Comparison of ENCODE assay signal across 14 cellular contexts in genomic region chr6:139173172-139173571, GRCh38. TPM values are rescaled to one million over a fixed set of nuclear protein-coding genes. Genes with fewer than 3 reads are reported as not detected.
DNase-seq lines count a peak whose midpoint lies in the region; ATAC-seq and TF ChIP-seq lines count a peak whose summit lies in the region.
"Had no signal": no experiment of that assay in that cellular context is flagged by ENCODE, and none has a peak within 500 bp of the region (broad histone marks: within the 10 kb centered on the region; RNA-seq: fewer than 3 reads in every experiment).

No MANE protein-coding gene starts in this region.

- peak overlapping the region; percentile 40 for H3K4me3 Mint-ChIP-seq in CD8-positive, alpha-beta T cell
- H3K4me3 Mint-ChIP-seq in endodermal cell: no peak overlapping the region
- H3K4me3 Mint-ChIP-seq in glutamatergic neuron (ENCODE audit: unreplicated experiment): no peak overlapping the region

- WGBS in endodermal cell (ENCODE audit: insufficient coverage in 1 of 2, insufficient read length in 1 of 2), 2 experiments: 60 to 93% methylated on average over 1 to 2 of the region's 2 CpGs

- intact Hi-C loops in CD8-positive, alpha-beta T cell (cut with DNase I, micrococcal nuclease): loop anchor here (1.0 to 5.0 kb wide), 9 partner anchors 11 to 356 kb away; partner anchors contain the start of genes REPS1 (in 2 of the 2) and ABRACL (in 1 of the 2)

- POLR2A ChIA-PET in CD8-positive, alpha-beta T cell (lab: Charles Lee): interaction anchor here (1.2 to 2.3 kb wide), 4 partner anchors 10 to 201 kb away, joined by 3 to 8 read pairs (median 5); partner anchors contain the start of gene CITED2

- H3K36me3 Mint-ChIP-seq in CD8-positive, alpha-beta T cell: peaks cover 89% of the 10 kb centered on the region
- H3K36me3 Mint-ChIP-seq in endodermal cell (ENCODE audit: low read depth) (peaks cover 5% of the 10 kb centered on the region), glutamatergic neuron (ENCODE audit: unreplicated experiment) (no peaks in the 10 kb centered on the region)

- DNase-seq in CD8-positive, alpha-beta T cell: peak in 2 of 7 experiments; percentile 32 to 41
- DNase-seq in SIG-M5 treated with dmso at 0.1 percent for 504 hours (lab: John Stamatoyannopoulos, UW; ENCODE audit: unreplicated experiment): peak; percentile 50
- no peak for DNase-seq in endodermal cell
- no peak for DNase-seq in D341Med (ENCODE audit: low spot score)
- no peak for DNase-seq in glutamatergic neuron
- DNase-seq in pons (ENCODE audit: low spot score): no peak
- DNase-seq: activated CD4-positive, CD25-positive, alpha-beta regulatory T cell treated with anti-CD3 and anti-CD28 coated beads, Interleukin-2, amount 50 U/mL, for 72 hours; DMS153; NCI-H1436; posterior cingulate gyrus; trophoblast cell had no signal

- no peak overlapping the region for H3K4me3 ChIP-seq in CD8-positive, alpha-beta T cell (ENCODE audit: low read depth, low read length)
- H3K4me3 ChIP-seq in endodermal cell (ENCODE audit: low read length): no peak overlapping the region

- no peak overlapping the region for H3K27ac ChIP-seq in CD8-positive, alpha-beta T cell (ENCODE audit: low read depth, low read length)
- no peak overlapping the region for H3K27ac ChIP-seq in endodermal cell (ENCODE audit: low read depth, low read length)

- peaks cover 16% of the 10 kb centered on the region for H3K36me3 ChIP-seq in CD8-positive, alpha-beta T cell (ENCODE audit: insufficient read depth, low read length)
- no peaks in the 10 kb centered on the region for H3K36me3 ChIP-seq in endodermal cell (ENCODE audit: control insufficient read depth, insufficient read depth, low read length)

- peak overlapping the region; percentile 80 for H3K27ac Mint-ChIP-seq in CD8-positive, alpha-beta T cell
- H3K27ac Mint-ChIP-seq in endodermal cell: no peak overlapping the region
- H3K27ac Mint-ChIP-seq in glutamatergic neuron (ENCODE audit: unreplicated experiment): no peak overlapping the region

- no peaks in the 10 kb centered on the region for H3K27me3 Mint-ChIP-seq in CD8-positive, alpha-beta T cell (ENCODE audit: low read depth)
- H3K27me3 Mint-ChIP-seq in endodermal cell (ENCODE audit: insufficient read depth): no peaks in the 10 kb centered on the region
- no peaks in the 10 kb centered on the region for H3K27me3 Mint-ChIP-seq in glutamatergic neuron (ENCODE audit: unreplicated experiment)

- CTCF ChIA-PET in CD8-positive, alpha-beta T cell (lab: Charles Lee): interaction anchor here (0.8 to 4.4 kb wide), 9 partner anchors 10 to 192 kb away, joined by 3 to 35 read pairs (median 6); no protein-coding TSS in a partner anchor

- no peaks in the 10 kb centered on the region for H3K9me3 ChIP-seq in CD8-positive, alpha-beta T cell (ENCODE audit: low read length)
- H3K9me3 ChIP-seq in endodermal cell (ENCODE audit: control insufficient read depth, low read length): no peaks in the 10 kb centered on the region

- peaks cover 92% of the 10 kb centered on the region for H3K4me1 ChIP-seq in CD8-positive, alpha-beta T cell (ENCODE audit: insufficient read depth, low read length)
- H3K4me1 ChIP-seq in endodermal cell (ENCODE audit: control insufficient read depth, insufficient read depth, low read length): no peaks in the 10 kb centered on the region

- no peaks in the 10 kb centered on the region for H3K9me3 Mint-ChIP-seq in CD8-positive, alpha-beta T cell
- H3K9me3 Mint-ChIP-seq in endodermal cell: no peaks in the 10 kb centered on the region
- no peaks in the 10 kb centered on the region for H3K9me3 Mint-ChIP-seq in glutamatergic neuron (ENCODE audit: unreplicated experiment)

- no peak overlapping the region for H3K9ac ChIP-seq in endodermal cell (ENCODE audit: extremely low read depth, low read length, poor library complexity, severe bottlenecking)

- H3K27me3 ChIP-seq in CD8-positive, alpha-beta T cell (ENCODE audit: insufficient read depth, low read length): no peaks in the 10 kb centered on the region
- H3K27me3 ChIP-seq in endodermal cell (ENCODE audit: control insufficient read depth, insufficient read depth, low read length, poor library complexity, severe bottlenecking): no peaks in the 10 kb centered on the region

- TF ChIP-seq CTCF in CD8-positive, alpha-beta T cell (IDR thresholded peaks at IDR 0.05): no peak
- TF ChIP-seq CTCF in endodermal cell (conservative IDR thresholded peaks at IDR 0.05) (peak; percentile 41), glutamatergic neuron (IDR thresholded peaks at IDR 0.05; ENCODE audit: partially characterized antibody, unreplicated experiment) (no peak)

- peaks cover 93% of the 10 kb centered on the region for H3K4me1 Mint-ChIP-seq in CD8-positive, alpha-beta T cell (ENCODE audit: low read depth)
- no peaks in the 10 kb centered on the region for H3K4me1 Mint-ChIP-seq in endodermal cell
- H3K4me1 Mint-ChIP-seq in glutamatergic neuron (ENCODE audit: low read depth, unreplicated experiment): no peaks in the 10 kb centered on the region

- ATAC-seq in CD8-positive, alpha-beta T cell: peak; percentile 84
- peak; percentile 51 for ATAC-seq in GM18868 (IDR thresholded peaks at IDR 0.05; ENCODE audit: unreplicated experiment)
- ATAC-seq in HG02970 (IDR thresholded peaks at IDR 0.05; ENCODE audit: low FRiP score, unreplicated experiment): no peak
- ATAC-seq: left lobe of liver had no signal

RNA-seq across cellular contexts. Expression of gene HECA, which starts 38.3 kb away (rescaled TPM):
- total RNA-seq in CD8-positive, alpha-beta T cell: 100 to 1,000 TPM; 231 to 234 TPM
- total RNA-seq in endodermal cell (1 to 10 TPM; 5.6 to 6.0 TPM), glutamatergic neuron (ENCODE audit: unreplicated experiment) (21.0 TPM)
- 10.3 TPM for polyA plus RNA-seq in endodermal cell (2013, experiment 1 of 2)
- 9.8 TPM for polyA plus RNA-seq in endodermal cell (2013, experiment 2 of 2)

Comparison
In these comparisons a context has a peak if more than half of its experiments do, and no peak if none do; other contexts are left out.
1. RNA of gene HECA, which starts 38.3 kb away (total RNA-seq): 231 to 234 TPM in CD8-positive, alpha-beta T cell; 21.0 TPM in glutamatergic neuron (single experiment) and 5.6 to 6.0 TPM in endodermal cell; every median in the first group is over 10 times any median in the second.